Comparison of ENCODE assay signal across 7 cellular contexts in genomic region chr6:17705778-17706579, GRCh38. TPM values are rescaled to one million over a fixed set of nuclear protein-coding genes. Genes with fewer than 3 reads are reported as not detected.
DNase-seq lines count a peak whose midpoint lies in the region; FAIRE-seq and TF ChIP-seq lines count a peak whose summit lies in the region.

No MANE protein-coding gene starts in this region.

- peaks cover 58% of the 10 kb centered on the region for H3K4me1 Mint-ChIP-seq in HFFc6 (ENCODE audit: low read depth)

- H3K9me3 Mint-ChIP-seq in HFFc6: no peaks in the 10 kb centered on the region

- peak overlapping the region; percentile 84 for H3K4me3 ChIP-seq in brain microvascular endothelial cell (ENCODE audit: low read depth, low read length)

- TF ChIP-seq POLR2A in GM12892 (IDR thresholded peaks at IDR 0.05; ENCODE audit: low read depth, low read length): peak; percentile 77; the same call in 1 of the 2 replicates

- peak overlapping the region; percentile 96 for H3K27ac Mint-ChIP-seq in HFFc6

- DNase-seq in GM12892 (ENCODE audit: insufficient read length) (peak; percentile 75), HFFc6 (peak; percentile 32), NAMALWA (ENCODE audit: low spot score) (peak; percentile 90), UCSD-AML1 (lab: John Stamatoyannopoulos, UW; ENCODE audit: unreplicated experiment) (peak; percentile 82), brain microvascular endothelial cell (peak; percentile 33), islet precursor cell (peak; percentile 77)
- peak; percentile 64 to 86 (median 73) for DNase-seq in stimulated activated CD4-positive, alpha-beta T cell treated with anti-CD3 and anti-CD28 coated beads, Interleukin-1b, Interleukin-23, amount 100 ng/mL, for 24 hours (ENCODE audit: low read depth in 4 of 4, low spot score in 1 of 4)

- H3K36me3 ChIP-seq in brain microvascular endothelial cell (replicated peaks): no peaks in the 10 kb centered on the region

- TF ChIP-seq CTCF in HFFc6 (IDR thresholded peaks at IDR 0.05) (peak; percentile 31; the same call in 1 of the 2 replicates), brain microvascular endothelial cell (IDR thresholded peaks at IDR 0.05; ENCODE audit: low read depth, low read length, missing control alignments) (peak; percentile 27)

- H3K27me3 Mint-ChIP-seq in HFFc6 (ENCODE audit: insufficient read depth): no peaks in the 10 kb centered on the region; the same call in 1 of the 2 replicates

- no peaks in the 10 kb centered on the region for H3K27me3 ChIP-seq in brain microvascular endothelial cell (replicated peaks)

- peak; percentile 66 for FAIRE-seq in GM12892 (lab: Jason Lieb, UNC)

- H3K4me3 Mint-ChIP-seq in HFFc6: peak overlapping the region; percentile 94

- peak overlapping the region; percentile 94 for H3K27ac ChIP-seq in brain microvascular endothelial cell

- in situ Hi-C loops in brain microvascular endothelial cell (cut with HindIII; ENCODE audit: low pct_ligation_motif_present, low sequenced_read_pairs): no loop called here

- peaks cover 4% of the 10 kb centered on the region; the same call in 1 of the 2 replicates for H3K36me3 Mint-ChIP-seq in HFFc6 (ENCODE audit: low read depth)

RNA-seq across cellular contexts. Expression of gene NUP153, which starts 0.7 kb away (rescaled TPM):
- polyA plus RNA-seq in GM12892 (2012; ENCODE audit: missing spikeins): 33.3 TPM
- 10 to 100 TPM; 32.9 to 42.0 (median 37.1) TPM for total RNA-seq in HFFc6 (2021; fragmentation: NEBNext Ultra II Directional; extraction: Animal tissue kit (Norgen Biotek cat#: 25700))

Comparison
In these comparisons a context has a peak if more than half of its experiments do, and no peak if none do; other contexts are left out.
1. Peak in every context shown above with its lines: DNase-seq, H3K4me3 ChIP-seq and H3K27ac ChIP-seq.
2. DNase-seq: peak in every context shown above with its lines; median percentile 90 in NAMALWA; 82 in UCSD-AML1; 77 in islet precursor cell; 75 in GM12892; 73 in stimulated activated CD4-positive, alpha-beta T cell treated with anti-CD3 and anti-CD28 coated beads, Interleukin-1b, Interleukin-23, amount 100 ng/mL, for 24 hours; 33 in brain microvascular endothelial cell; 32 in HFFc6.